Comparison of ENCODE assay signal across 21 cellular contexts in genomic region chr3:18338827-18339226, GRCh38.
"Had no signal": no experiment of that assay in that cellular context is flagged by ENCODE, and none has a peak within 500 bp of the region (broad histone marks: within the 10 kb centered on the region; RNA-seq: fewer than 3 reads in every experiment).

No MANE protein-coding gene starts in this region.

- H3K27ac ChIP-seq: coronary artery, dorsolateral prefrontal cortex, heart right ventricle, left lung, parathyroid adenoma, prostate gland, skin epidermis, stomach, thoracic aorta, transverse colon had no signal

- ATAC-seq: left lung; naive thymus-derived CD4-positive, alpha-beta T cell; sciatic nerve had no signal

- H2AFZ ChIP-seq: parathyroid adenoma had no signal

- DNase-seq: dorsolateral prefrontal cortex; effector CD8-positive, alpha-beta T cell; heart right ventricle; hypothalamus; kidney glomerular epithelial cell; left lung; mesenchymal stem cell; naive thymus-derived CD4-positive, alpha-beta T cell; nephron progenitor cell; stimulated activated CD4-positive, alpha-beta T cell treated with anti-CD3 and anti-CD28 coated beads, Interleukin-12 subunit alpha, Interleukin-12 subunit beta, amount 100 ng/mL, for 4 hours; stimulated activated naive CD4-positive, alpha-beta T cell; stomach; substantia nigra; transverse colon had no signal

- H3K4me3 ChIP-seq: coronary artery, dorsolateral prefrontal cortex, left lung, lung, prostate gland, skin epidermis, stomach, thoracic aorta, transverse colon had no signal

- H3K27me3 ChIP-seq: dorsolateral prefrontal cortex, heart right ventricle, left lung, stomach, transverse colon had no signal

- H3K9ac ChIP-seq: parathyroid adenoma had no signal

- H3K9me3 ChIP-seq: heart right ventricle, left lung, prostate gland, stomach, thoracic aorta, transverse colon had no signal

- H3K4me1 ChIP-seq: left lung, parathyroid adenoma, prostate gland, stomach, transverse colon had no signal

- H3K36me3 ChIP-seq: heart right ventricle, left lung, prostate gland, stomach, thoracic aorta, transverse colon had no signal

- H3K79me2 ChIP-seq: parathyroid adenoma had no signal
